ENCODE assay signal across 14 cellular contexts in the genomic region with DNA sequence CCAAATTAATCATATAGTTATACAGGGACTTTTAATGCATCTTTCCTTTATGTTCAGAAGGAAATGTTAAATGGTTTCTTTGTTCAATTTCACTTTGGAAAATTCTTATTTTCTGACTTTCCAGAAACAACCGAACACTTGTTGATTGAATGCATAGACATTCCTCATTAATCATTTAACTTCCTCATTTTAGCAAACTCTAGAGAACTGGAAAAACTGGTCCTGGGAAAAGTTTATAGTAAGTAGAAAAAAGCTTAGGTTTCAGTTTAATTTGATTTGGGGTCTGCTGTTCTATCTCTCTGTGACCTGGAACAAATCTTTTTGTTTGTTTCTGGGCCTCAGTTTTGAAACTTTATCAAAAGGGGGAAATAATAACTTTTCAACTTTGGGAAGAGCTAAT.
DNase-seq lines count a peak whose midpoint lies in the region; ATAC-seq and TF ChIP-seq lines count a peak whose summit lies in the region.
"Had no signal": no experiment of that assay in that cellular context is flagged by ENCODE, and none has a peak within 500 bp of the region (broad histone marks: within the 10 kb centered on the region; RNA-seq: fewer than 3 reads in every experiment).

No MANE protein-coding gene starts in this region.

- H3K27me3 Mint-ChIP-seq in type B pancreatic cell: no peaks in the 10 kb centered on the region
- peaks cover 3% of the 10 kb centered on the region for H3K27me3 Mint-ChIP-seq in nephron progenitor cell (ENCODE audit: low read depth, poor library complexity)
- H3K27me3 Mint-ChIP-seq: IgD-negative memory B cell had no signal

- no peak overlapping the region for H3K4me3 ChIP-seq in LNCaP clone FGC (ENCODE audit: low read depth, low read length)
- H3K4me3 ChIP-seq: A549, GM23248 had no signal

- TF ChIP-seq CTCF in LNCaP clone FGC (IDR thresholded peaks at IDR 0.05; ENCODE audit: control insufficient read depth, extremely low read depth, insufficient read depth) (no peak), type B pancreatic cell (conservative IDR thresholded peaks at IDR 0.05) (no peak), nephron progenitor cell (IDR thresholded peaks at IDR 0.05) (no peak)

- H3K27ac Mint-ChIP-seq in type B pancreatic cell: peak overlapping the region; percentile 77
- no peak overlapping the region for H3K27ac Mint-ChIP-seq in nephron progenitor cell
- H3K27ac Mint-ChIP-seq: CD14-positive monocyte; CD8-positive, alpha-beta T cell; IgD-negative memory B cell had no signal

- H3K4me3 Mint-ChIP-seq in type B pancreatic cell: peak overlapping the region; percentile 58
- H3K4me3 Mint-ChIP-seq in nephron progenitor cell: no peak overlapping the region
- H3K4me3 Mint-ChIP-seq: CD14-positive monocyte; CD8-positive, alpha-beta T cell; IgD-negative memory B cell had no signal

- H3K27ac ChIP-seq in epithelial cell of prostate: peak overlapping the region; percentile 51
- H3K27ac ChIP-seq: A549, GM23248 had no signal

- ATAC-seq in sciatic nerve: no peak
- ATAC-seq: A549; CD8-positive, alpha-beta T cell had no signal

- peaks cover 6% of the 10 kb centered on the region for H3K4me1 Mint-ChIP-seq in type B pancreatic cell (ENCODE audit: unreplicated experiment)
- no peaks in the 10 kb centered on the region for H3K4me1 Mint-ChIP-seq in nephron progenitor cell
- H3K4me1 Mint-ChIP-seq: CD14-positive monocyte had no signal

- H3K36me3 Mint-ChIP-seq in type B pancreatic cell: no peaks in the 10 kb centered on the region
- H3K36me3 Mint-ChIP-seq in nephron progenitor cell (ENCODE audit: low read depth): no peaks in the 10 kb centered on the region
- H3K36me3 Mint-ChIP-seq: CD14-positive monocyte; CD8-positive, alpha-beta T cell had no signal

- peak; percentile 10 for DNase-seq in LNCaP clone FGC (ENCODE audit: low read depth)
- DNase-seq in epithelial cell of prostate (ENCODE audit: low read depth, low spot score): no peak
- peak; percentile 69 for DNase-seq in left kidney (ENCODE audit: low read depth, low spot score)
- DNase-seq in type B pancreatic cell (ENCODE audit: extremely low spot score, unreplicated experiment): no peak
- DNase-seq in sciatic nerve (ENCODE audit: low spot score): no peak
- DNase-seq in nephron progenitor cell: no peak
- DNase-seq in HuH-7 (ENCODE audit: low spot score): no peak
- DNase-seq in NCI-H345 (lab: John Stamatoyannopoulos, UW): no peak
- DNase-seq: CD8-positive, alpha-beta T cell; COR-L47; GM23248 had no signal

- peaks cover 12% of the 10 kb centered on the region for H3K9me3 Mint-ChIP-seq in type B pancreatic cell
- H3K9me3 Mint-ChIP-seq in nephron progenitor cell: peaks cover 16% of the 10 kb centered on the region
- H3K9me3 Mint-ChIP-seq: CD8-positive, alpha-beta T cell had no signal

- intact Hi-C loops in sciatic nerve (cut with DNase I): no loop called here

Comparison
In these comparisons a context has a peak if more than half of its experiments do, and no peak if none do; other contexts are left out.
1. DNase-seq: peak in LNCaP clone FGC (single experiment) and left kidney (single experiment); none in epithelial cell of prostate (single experiment), type B pancreatic cell (single experiment), sciatic nerve (single experiment), nephron progenitor cell (single experiment), HuH-7 (single experiment) and NCI-H345 (single experiment).